In the genomic region with DNA sequence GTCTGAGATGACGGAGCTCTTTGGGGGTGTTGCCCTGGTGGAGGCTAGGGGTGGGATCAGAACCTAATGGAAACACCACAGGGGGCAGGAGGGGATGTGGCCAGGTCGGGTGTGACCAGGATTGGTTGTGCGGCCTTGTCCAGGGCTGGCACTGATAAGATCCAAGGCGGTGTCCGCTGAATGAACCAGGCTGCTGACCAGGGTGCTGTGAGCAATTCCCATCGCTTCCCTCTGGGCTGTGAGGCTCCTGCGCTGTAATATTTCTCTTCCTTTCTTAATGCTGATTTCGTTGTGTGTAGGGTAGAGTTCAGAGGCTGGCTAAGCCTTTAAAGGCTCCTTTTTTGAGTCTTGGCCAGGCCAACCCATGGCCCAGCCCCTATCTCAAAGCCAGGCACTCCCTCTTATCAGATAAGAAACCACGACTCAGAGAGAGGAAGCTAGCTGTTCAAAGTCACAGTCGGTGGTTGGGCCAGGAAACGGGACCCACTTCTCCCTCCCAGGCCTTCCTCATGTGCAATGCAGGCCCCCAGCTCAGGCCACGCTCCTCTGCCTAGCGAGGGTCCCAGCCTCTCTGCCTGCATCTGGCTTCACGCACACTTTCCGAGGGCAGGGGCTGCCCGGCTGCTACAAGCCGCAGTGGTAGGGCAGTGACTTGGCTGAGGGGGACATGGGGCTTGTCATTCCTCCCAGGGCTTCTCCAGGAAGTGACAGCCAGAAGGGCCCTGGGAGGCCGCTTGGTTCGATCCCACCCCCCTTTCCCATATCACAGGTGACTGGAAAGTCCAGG, we compare ENCODE assay signal across 1 cellular context.
TF ChIP-seq lines count a peak whose summit lies in the region.

No MANE protein-coding gene starts in this region.

TF ChIP-seq in HepG2, 621 proteins besides CTCF, POLR2A, EP300 and RAD21 (continued from another document):
- TF ChIP-seq, protein P1, sequence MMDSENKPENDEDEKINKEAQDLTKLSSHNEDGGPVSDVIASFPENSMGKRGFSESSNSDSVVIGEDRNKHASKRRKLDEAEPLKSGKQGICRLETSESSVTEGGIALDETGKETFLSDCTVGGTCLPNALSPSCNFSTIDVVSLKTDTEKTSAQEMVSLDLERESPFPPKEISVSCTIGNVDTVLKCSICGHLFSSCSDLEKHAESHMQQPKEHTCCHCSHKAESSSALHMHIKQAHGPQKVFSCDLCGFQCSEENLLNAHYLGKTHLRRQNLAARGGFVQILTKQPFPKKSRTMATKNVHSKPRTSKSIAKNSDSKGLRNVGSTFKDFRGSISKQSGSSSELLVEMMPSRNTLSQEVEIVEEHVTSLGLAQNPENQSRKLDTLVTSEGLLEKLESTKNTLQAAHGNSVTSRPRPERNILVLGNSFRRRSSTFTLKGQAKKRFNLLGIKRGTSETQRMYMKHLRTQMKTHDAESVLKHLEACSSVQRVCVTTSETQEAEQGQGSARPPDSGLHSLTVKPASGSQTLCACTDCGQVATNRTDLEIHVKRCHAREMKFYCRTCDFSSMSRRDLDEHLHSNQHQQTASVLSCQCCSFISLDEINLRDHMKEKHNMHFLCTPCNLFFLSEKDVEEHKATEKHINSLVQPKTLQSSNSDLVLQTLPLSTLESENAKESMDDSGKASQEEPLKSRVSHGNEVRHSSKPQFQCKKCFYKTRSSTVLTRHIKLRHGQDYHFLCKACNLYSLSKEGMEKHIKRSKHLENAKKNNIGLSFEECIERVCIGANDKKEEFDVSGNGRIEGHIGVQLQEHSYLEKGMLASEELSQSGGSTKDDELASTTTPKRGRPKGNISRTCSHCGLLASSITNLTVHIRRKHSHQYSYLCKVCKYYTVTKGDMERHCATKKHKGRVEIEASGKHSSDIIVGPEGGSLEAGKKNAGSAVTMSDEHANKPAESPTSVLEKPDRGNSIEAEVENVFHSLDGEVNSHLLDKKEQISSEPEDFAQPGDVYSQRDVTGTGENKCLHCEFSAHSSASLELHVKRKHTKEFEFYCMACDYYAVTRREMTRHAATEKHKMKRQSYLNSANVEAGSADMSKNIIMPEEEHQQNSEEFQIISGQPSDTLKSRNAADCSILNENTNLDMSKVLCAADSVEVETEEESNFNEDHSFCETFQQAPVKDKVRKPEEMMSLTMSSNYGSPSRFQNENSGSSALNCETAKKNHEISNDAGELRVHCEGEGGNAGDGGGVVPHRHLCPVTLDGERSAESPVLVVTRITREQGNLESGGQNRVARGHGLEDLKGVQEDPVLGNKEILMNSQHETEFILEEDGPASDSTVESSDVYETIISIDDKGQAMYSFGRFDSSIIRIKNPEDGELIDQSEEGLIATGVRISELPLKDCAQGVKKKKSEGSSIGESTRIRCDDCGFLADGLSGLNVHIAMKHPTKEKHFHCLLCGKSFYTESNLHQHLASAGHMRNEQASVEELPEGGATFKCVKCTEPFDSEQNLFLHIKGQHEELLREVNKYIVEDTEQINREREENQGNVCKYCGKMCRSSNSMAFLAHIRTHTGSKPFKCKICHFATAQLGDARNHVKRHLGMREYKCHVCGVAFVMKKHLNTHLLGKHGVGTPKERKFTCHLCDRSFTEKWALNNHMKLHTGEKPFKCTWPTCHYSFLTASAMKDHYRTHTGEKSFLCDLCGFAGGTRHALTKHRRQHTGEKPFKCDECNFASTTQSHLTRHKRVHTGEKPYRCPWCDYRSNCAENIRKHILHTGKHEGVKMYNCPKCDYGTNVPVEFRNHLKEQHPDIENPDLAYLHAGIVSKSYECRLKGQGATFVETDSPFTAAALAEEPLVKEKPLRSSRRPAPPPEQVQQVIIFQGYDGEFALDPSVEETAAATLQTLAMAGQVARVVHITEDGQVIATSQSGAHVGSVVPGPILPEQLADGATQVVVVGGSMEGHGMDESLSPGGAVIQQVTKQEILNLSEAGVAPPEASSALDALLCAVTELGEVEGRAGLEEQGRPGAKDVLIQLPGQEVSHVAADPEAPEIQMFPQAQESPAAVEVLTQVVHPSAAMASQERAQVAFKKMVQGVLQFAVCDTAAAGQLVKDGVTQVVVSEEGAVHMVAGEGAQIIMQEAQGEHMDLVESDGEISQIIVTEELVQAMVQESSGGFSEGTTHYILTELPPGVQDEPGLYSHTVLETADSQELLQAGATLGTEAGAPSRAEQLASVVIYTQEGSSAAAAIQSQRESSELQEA (CRISPR knock-in tag; IDR thresholded peaks at IDR 0.05; ENCODE audit: not compliant biosample characterization): no peak
- 0 out of 2 replicates have a peak, but pooled peaks have one; percentile 11 for TF ChIP-seq GABPB1 (CRISPR knock-in tag; IDR thresholded peaks at IDR 0.05)
- no peak for TF ChIP-seq ZMYM3 (CRISPR knock-in tag; IDR thresholded peaks at IDR 0.05)
- TF ChIP-seq, protein P2, sequence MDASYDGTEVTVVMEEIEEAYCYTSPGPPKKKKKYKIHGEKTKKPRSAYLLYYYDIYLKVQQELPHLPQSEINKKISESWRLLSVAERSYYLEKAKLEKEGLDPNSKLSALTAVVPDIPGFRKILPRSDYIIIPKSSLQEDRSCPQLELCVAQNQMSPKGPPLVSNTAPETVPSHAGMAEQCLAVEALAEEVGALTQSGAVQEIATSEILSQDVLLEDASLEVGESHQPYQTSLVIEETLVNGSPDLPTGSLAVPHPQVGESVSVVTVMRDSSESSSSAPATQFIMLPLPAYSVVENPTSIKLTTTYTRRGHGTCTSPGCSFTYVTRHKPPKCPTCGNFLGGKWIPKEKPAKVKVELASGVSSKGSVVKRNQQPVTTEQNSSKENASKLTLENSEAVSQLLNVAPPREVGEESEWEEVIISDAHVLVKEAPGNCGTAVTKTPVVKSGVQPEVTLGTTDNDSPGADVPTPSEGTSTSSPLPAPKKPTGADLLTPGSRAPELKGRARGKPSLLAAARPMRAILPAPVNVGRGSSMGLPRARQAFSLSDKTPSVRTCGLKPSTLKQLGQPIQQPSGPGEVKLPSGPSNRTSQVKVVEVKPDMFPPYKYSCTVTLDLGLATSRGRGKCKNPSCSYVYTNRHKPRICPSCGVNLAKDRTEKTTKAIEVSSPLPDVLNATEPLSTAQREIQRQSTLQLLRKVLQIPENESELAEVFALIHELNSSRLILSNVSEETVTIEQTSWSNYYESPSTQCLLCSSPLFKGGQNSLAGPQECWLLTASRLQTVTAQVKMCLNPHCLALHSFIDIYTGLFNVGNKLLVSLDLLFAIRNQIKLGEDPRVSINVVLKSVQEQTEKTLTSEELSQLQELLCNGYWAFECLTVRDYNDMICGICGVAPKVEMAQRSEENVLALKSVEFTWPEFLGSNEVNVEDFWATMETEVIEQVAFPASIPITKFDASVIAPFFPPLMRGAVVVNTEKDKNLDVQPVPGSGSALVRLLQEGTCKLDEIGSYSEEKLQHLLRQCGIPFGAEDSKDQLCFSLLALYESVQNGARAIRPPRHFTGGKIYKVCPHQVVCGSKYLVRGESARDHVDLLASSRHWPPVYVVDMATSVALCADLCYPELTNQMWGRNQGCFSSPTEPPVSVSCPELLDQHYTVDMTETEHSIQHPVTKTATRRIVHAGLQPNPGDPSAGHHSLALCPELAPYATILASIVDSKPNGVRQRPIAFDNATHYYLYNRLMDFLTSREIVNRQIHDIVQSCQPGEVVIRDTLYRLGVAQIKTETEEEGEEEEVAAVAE (CRISPR knock-in tag; IDR thresholded peaks at IDR 0.05; ENCODE audit: borderline replicate concordance): no peak
- TF ChIP-seq KMT2B (CRISPR knock-in tag; IDR thresholded peaks at IDR 0.05): no peak
- TF ChIP-seq YEATS4 (CRISPR knock-in tag; IDR thresholded peaks at IDR 0.05; ENCODE audit: borderline replicate concordance): no peak
- no peak for TF ChIP-seq ZNF629 (CRISPR knock-in tag; conservative IDR thresholded peaks at IDR 0.05)
- no peak for TF ChIP-seq SP2 (CRISPR knock-in tag; IDR thresholded peaks at IDR 0.05)
- TF ChIP-seq ZNF768 (CRISPR knock-in tag; IDR thresholded peaks at IDR 0.05): 0 out of 2 replicates have a peak, but pooled peaks have one; percentile 11
- TF ChIP-seq ATF7 (IDR thresholded peaks at IDR 0.05): no peak
- TF ChIP-seq ATF7 (CRISPR knock-in tag; IDR thresholded peaks at IDR 0.05): no peak
- TF ChIP-seq ZNF792 (CRISPR knock-in tag; IDR thresholded peaks at IDR 0.05): peak; percentile 59; the same call in 1 of the 2 replicates
- TF ChIP-seq, protein P3, sequence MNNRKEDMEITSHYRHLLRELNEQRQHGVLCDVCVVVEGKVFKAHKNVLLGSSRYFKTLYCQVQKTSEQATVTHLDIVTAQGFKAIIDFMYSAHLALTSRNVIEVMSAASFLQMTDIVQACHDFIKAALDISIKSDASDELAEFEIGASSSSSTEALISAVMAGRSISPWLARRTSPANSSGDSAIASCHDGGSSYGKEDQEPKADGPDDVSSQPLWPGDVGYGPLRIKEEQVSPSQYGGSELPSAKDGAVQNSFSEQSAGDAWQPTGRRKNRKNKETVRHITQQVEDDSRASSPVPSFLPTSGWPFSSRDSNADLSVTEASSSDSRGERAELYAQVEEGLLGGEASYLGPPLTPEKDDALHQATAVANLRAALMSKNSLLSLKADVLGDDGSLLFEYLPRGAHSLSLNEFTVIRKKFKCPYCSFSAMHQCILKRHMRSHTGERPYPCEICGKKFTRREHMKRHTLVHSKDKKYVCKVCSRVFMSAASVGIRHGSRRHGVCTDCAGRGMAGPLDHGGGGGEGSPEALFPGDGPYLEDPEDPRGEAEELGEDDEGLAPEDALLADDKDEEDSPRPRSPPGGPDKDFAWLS (CRISPR knock-in tag; IDR thresholded peaks at IDR 0.05; ENCODE audit: borderline replicate concordance): no peak
- no peak for TF ChIP-seq RBAK (CRISPR knock-in tag; IDR thresholded peaks at IDR 0.05)
- no peak for TF ChIP-seq U2AF1 (optimal IDR thresholded peaks at IDR 0.05; ENCODE audit: low read depth, low read length)
- TF ChIP-seq, protein P4, sequence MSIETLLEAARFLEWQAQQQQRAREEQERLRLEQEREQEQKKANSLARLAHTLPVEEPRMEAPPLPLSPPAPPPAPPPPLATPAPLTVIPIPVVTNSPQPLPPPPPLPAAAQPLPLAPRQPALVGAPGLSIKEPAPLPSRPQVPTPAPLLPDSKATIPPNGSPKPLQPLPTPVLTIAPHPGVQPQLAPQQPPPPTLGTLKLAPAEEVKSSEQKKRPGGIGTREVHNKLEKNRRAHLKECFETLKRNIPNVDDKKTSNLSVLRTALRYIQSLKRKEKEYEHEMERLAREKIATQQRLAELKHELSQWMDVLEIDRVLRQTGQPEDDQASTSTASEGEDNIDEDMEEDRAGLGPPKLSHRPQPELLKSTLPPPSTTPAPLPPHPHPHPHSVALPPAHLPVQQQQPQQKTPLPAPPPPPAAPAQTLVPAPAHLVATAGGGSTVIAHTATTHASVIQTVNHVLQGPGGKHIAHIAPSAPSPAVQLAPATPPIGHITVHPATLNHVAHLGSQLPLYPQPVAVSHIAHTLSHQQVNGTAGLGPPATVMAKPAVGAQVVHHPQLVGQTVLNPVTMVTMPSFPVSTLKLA (IDR thresholded peaks at IDR 0.05): no peak
- TF ChIP-seq SNAPC2 (CRISPR knock-in tag; IDR thresholded peaks at IDR 0.05): no peak
- TF ChIP-seq, protein P5, sequence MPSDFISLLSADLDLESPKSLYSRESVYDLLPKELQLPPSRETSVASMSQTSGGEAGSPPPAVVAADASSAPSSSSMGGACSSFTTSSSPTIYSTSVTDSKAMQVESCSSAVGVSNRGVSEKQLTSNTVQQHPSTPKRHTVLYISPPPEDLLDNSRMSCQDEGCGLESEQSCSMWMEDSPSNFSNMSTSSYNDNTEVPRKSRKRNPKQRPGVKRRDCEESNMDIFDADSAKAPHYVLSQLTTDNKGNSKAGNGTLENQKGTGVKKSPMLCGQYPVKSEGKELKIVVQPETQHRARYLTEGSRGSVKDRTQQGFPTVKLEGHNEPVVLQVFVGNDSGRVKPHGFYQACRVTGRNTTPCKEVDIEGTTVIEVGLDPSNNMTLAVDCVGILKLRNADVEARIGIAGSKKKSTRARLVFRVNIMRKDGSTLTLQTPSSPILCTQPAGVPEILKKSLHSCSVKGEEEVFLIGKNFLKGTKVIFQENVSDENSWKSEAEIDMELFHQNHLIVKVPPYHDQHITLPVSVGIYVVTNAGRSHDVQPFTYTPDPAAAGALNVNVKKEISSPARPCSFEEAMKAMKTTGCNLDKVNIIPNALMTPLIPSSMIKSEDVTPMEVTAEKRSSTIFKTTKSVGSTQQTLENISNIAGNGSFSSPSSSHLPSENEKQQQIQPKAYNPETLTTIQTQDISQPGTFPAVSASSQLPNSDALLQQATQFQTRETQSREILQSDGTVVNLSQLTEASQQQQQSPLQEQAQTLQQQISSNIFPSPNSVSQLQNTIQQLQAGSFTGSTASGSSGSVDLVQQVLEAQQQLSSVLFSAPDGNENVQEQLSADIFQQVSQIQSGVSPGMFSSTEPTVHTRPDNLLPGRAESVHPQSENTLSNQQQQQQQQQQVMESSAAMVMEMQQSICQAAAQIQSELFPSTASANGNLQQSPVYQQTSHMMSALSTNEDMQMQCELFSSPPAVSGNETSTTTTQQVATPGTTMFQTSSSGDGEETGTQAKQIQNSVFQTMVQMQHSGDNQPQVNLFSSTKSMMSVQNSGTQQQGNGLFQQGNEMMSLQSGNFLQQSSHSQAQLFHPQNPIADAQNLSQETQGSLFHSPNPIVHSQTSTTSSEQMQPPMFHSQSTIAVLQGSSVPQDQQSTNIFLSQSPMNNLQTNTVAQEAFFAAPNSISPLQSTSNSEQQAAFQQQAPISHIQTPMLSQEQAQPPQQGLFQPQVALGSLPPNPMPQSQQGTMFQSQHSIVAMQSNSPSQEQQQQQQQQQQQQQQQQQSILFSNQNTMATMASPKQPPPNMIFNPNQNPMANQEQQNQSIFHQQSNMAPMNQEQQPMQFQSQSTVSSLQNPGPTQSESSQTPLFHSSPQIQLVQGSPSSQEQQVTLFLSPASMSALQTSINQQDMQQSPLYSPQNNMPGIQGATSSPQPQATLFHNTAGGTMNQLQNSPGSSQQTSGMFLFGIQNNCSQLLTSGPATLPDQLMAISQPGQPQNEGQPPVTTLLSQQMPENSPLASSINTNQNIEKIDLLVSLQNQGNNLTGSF (CRISPR knock-in tag; IDR thresholded peaks at IDR 0.05): 0 out of 2 replicates have a peak, but pooled peaks have one; percentile 19
